18 cellular contexts compared by ENCODE assay signal in genomic region chr6:53662457-53662856, GRCh38. TPM values are rescaled to one million over a fixed set of nuclear protein-coding genes. Genes with fewer than 3 reads are reported as not detected.
A peak's percentile ranks its signal among the peaks of the same experiment; 100 is the strongest.
DNase-seq lines count a peak whose midpoint lies in the region; ATAC-seq and TF ChIP-seq lines count a peak whose summit lies in the region.
"Had no signal": no experiment of that assay in that cellular context is flagged by ENCODE, and none has a peak within 500 bp of the region (broad histone marks: within the 10 kb centered on the region; RNA-seq: fewer than 3 reads in every experiment).

No MANE protein-coding gene starts in this region.

- no peak for TF ChIP-seq CTCF in glutamatergic neuron (IDR thresholded peaks at IDR 0.05; ENCODE audit: partially characterized antibody, unreplicated experiment)

- H3K9me3 Mint-ChIP-seq in glutamatergic neuron (ENCODE audit: unreplicated experiment), result peaks cover 3% of the 10 kb centered on the region
- H3K9me3 Mint-ChIP-seq: CD4-positive, alpha-beta T cell; GM23338; HFFc6 had no signal

- no peaks in the 10 kb centered on the region for H3K4me1 Mint-ChIP-seq in glutamatergic neuron (ENCODE audit: low read depth, unreplicated experiment)

- peak; percentile 49 for ATAC-seq in Right ventricle myocardium superior (ENCODE audit: poor library complexity)
- peak; percentile 19 to 49 for ATAC-seq in left cardiac atrium
- ATAC-seq in right cardiac atrium, result peak; percentile 15 to 50
- no peak for ATAC-seq in HG02623 (IDR thresholded peaks at IDR 0.05; ENCODE audit: unreplicated experiment)
- ATAC-seq: GM23338, HCT116, HepG2 had no signal

- H3K4me1 ChIP-seq in right cardiac atrium (ENCODE audit: control insufficient read depth, insufficient read depth, low read length) (no peaks in the 10 kb centered on the region), skeletal muscle tissue (ENCODE audit: control insufficient read depth in 3 of 3, insufficient read depth in 3 of 3, low read length in 3 of 3) (peaks cover 19 to 29% (median 21%) of the 10 kb centered on the region in 3 donors)
- H3K4me1 ChIP-seq: Caco-2 had no signal

- H3K27me3 Mint-ChIP-seq in glutamatergic neuron (ENCODE audit: unreplicated experiment), result peaks cover 1% of the 10 kb centered on the region

- H3K4me3 ChIP-seq in right cardiac atrium (ENCODE audit: low read length), result peak overlapping the region; percentile 77
- peak overlapping the region; percentile 73 to 76 (median 73) for H3K4me3 ChIP-seq in skeletal muscle tissue (ENCODE audit: low read length in 3 of 3)
- H3K4me3 ChIP-seq: GM23338 had no signal

- H3K36me3 ChIP-seq in skeletal muscle tissue (ENCODE audit: control insufficient read depth in 3 of 3, insufficient read depth in 3 of 3, low read length in 3 of 3), result peaks cover 3 to 20% (median 6%) of the 10 kb centered on the region in 3 donors

- no peaks in the 10 kb centered on the region for H3K9me3 ChIP-seq in right cardiac atrium (ENCODE audit: control insufficient read depth, low read length)
- no peaks in the 10 kb centered on the region for H3K9me3 ChIP-seq in skeletal muscle tissue (ENCODE audit: control insufficient read depth in 3 of 3, low read length in 3 of 3)
- H3K9me3 ChIP-seq: Caco-2 had no signal

- no peak overlapping the region for H3K4me3 Mint-ChIP-seq in glutamatergic neuron (ENCODE audit: unreplicated experiment)
- H3K4me3 Mint-ChIP-seq: CD4-positive, alpha-beta T cell; GM23338; HFFc6; IgD-negative memory B cell had no signal

- H3K27ac Mint-ChIP-seq in glutamatergic neuron (ENCODE audit: unreplicated experiment), result no peak overlapping the region
- H3K27ac Mint-ChIP-seq: CD4-positive, alpha-beta T cell; GM23338; HFFc6; IgD-negative memory B cell had no signal

- intact Hi-C loops in Right ventricle myocardium superior (cut with DNase I), result no loop called here
- intact Hi-C loops in left cardiac atrium (cut with DNase I), result no loop called here
- intact Hi-C loops in right cardiac atrium (cut with DNase I), result no loop called here

- H3K36me3 Mint-ChIP-seq in glutamatergic neuron (ENCODE audit: unreplicated experiment), result no peaks in the 10 kb centered on the region
- H3K36me3 Mint-ChIP-seq: IgD-negative memory B cell had no signal

- H3K27me3 ChIP-seq in right cardiac atrium (ENCODE audit: control insufficient read depth, insufficient read depth) (no peaks in the 10 kb centered on the region), skeletal muscle tissue (ENCODE audit: control insufficient read depth in 3 of 3, insufficient read depth in 3 of 3, low read length in 3 of 3) (no peaks in the 10 kb centered on the region)

- 69% methylated on average over 2 of the region's 2 CpGs for WGBS in right cardiac atrium

- peak overlapping the region; percentile 66 to 89 (median 87) for H3K9ac ChIP-seq in skeletal muscle tissue (ENCODE audit: low read depth in 1 of 3, low read length in 3 of 3)

- no peak for DNase-seq in Right ventricle myocardium superior
- DNase-seq in left cardiac atrium, result no peak
- DNase-seq in right cardiac atrium, result no peak
- no peak for DNase-seq in substantia nigra (lab: John Stamatoyannopoulos, UW)
- DNase-seq in glutamatergic neuron, result no peak
- DNase-seq: AML-193; Caco-2; CD4-positive, alpha-beta T cell; H7; HFFc6 had no signal

- H3K27ac ChIP-seq in right cardiac atrium (ENCODE audit: low read length) (peak overlapping the region; percentile 74), skeletal muscle tissue (ENCODE audit: low read depth, low read length) (peak overlapping the region; percentile 95), substantia nigra (ENCODE audit: low read depth, low read length, poor library complexity, severe bottlenecking) (no peak overlapping the region)
- H3K27ac ChIP-seq: C4-2B had no signal

RNA-seq across cellular contexts. Expression of gene KLHL31, which starts 3.1 kb away (rescaled TPM):
- total RNA-seq in Right ventricle myocardium superior, result 333 TPM
- total RNA-seq in left cardiac atrium, result 100 to 1,000 TPM; 165 to 238 TPM
- total RNA-seq in right cardiac atrium, result 100 to 1,000 TPM; 191 to 273 (median 234) TPM
- 118 TPM for polyA plus RNA-seq in right cardiac atrium
- total RNA-seq in skeletal muscle tissue, result 59.5 TPM
- total RNA-seq in glutamatergic neuron (ENCODE audit: unreplicated experiment), result 0.10 TPM
- total RNA-seq: A172, HFFc6 had no signal

Comparison
In these comparisons a context has a peak if more than half of its experiments do, and no peak if none do; other contexts are left out.
1. RNA of gene KLHL31, which starts 3.1 kb away (total RNA-seq): 333 TPM in Right ventricle myocardium superior (single experiment), 191 to 273 TPM in right cardiac atrium, 165 to 238 TPM in left cardiac atrium and 59.5 TPM in skeletal muscle tissue (single experiment); 0.10 TPM in glutamatergic neuron (single experiment); every median in the first group is over 10 times any median in the second.